24 cellular contexts compared by ENCODE assay signal in the genomic region with DNA sequence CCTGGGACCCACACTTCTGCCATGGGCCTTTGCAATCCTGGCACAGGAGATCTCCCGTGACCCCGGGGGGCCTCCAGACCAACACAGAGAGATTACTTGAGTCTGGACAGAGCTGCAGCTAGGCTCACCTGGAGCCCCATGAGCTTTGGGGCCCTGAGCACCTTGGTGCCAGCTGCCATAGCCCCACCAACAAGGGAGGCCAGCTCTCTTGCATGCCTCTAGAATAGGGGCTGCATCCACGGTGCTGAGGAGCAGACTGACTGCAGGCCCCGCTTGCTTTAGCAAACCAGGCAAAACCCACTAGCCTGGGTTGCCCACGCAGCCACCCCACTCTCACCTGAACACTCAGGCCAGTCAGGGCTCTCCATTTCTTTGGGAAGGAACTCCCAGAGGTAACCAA. TPM values are rescaled to one million over a fixed set of nuclear protein-coding genes. Genes with fewer than 3 reads are reported as not detected.
"Had no signal": no experiment of that assay in that cellular context is flagged by ENCODE, and none has a peak within 500 bp of the region (broad histone marks: within the 10 kb centered on the region; RNA-seq: fewer than 3 reads in every experiment).

No MANE protein-coding gene starts in this region.

- H3K4me1 ChIP-seq: esophagus muscularis mucosa, left ventricle myocardium inferior, stomach had no signal

- H3K36me3 Mint-ChIP-seq: activated CD4-positive, alpha-beta memory T cell treated with anti-CD3 and anti-CD28 coated beads for 36 hours; naive thymus-derived CD4-positive, alpha-beta T cell had no signal

- H3K9me3 ChIP-seq: esophagus muscularis mucosa, thoracic aorta had no signal

- H3K27ac ChIP-seq: brain microvascular endothelial cell, esophagus muscularis mucosa, hepatocyte, left ventricle myocardium inferior, stomach, thoracic aorta had no signal

- H3K27me3 ChIP-seq: brain microvascular endothelial cell, hepatocyte, stomach had no signal

- H3K4me3 Mint-ChIP-seq: activated B cell treated with CpG ODN at 0.5 μM for 24 hours; activated CD4-positive, alpha-beta memory T cell treated with anti-CD3 and anti-CD28 coated beads for 36 hours; activated naive CD8-positive, alpha-beta T cell treated with anti-CD3 and anti-CD28 coated beads, Interleukin-2, amount 50 U/mL, for 24 hours; effector memory CD8-positive, alpha-beta T cell; naive thymus-derived CD4-positive, alpha-beta T cell had no signal

- H3K4me1 Mint-ChIP-seq: activated B cell treated with CpG ODN at 0.5 μM for 24 hours; activated naive CD8-positive, alpha-beta T cell treated with anti-CD3 and anti-CD28 coated beads, Interleukin-2, amount 50 U/mL, for 24 hours; naive thymus-derived CD4-positive, alpha-beta T cell had no signal

- DNase-seq: activated B cell treated with CpG ODN at 0.5 μM for 24 hours; activated CD4-positive, alpha-beta memory T cell treated with anti-CD3 and anti-CD28 coated beads for 36 hours; activated CD4-positive, alpha-beta T cell treated with anti-CD3 and anti-CD28 coated beads for 4 hours; activated naive CD4-positive, alpha-beta T cell treated with anti-CD3 and anti-CD28 coated beads, Interleukin-2, amount 50 U/mL, for 16 hours; activated naive CD8-positive, alpha-beta T cell treated with anti-CD3 and anti-CD28 coated beads, Interleukin-2, amount 50 U/mL, for 24 hours; activated T-cell treated with anti-CD3 and anti-CD28 coated beads, Interleukin-2, amount 50 U/mL, for 48 hours; brain microvascular endothelial cell; effector memory CD8-positive, alpha-beta T cell; glutamatergic neuron; kidney glomerular epithelial cell; left ventricle myocardium inferior; mesenchymal stem cell; naive thymus-derived CD4-positive, alpha-beta T cell; retina; stimulated activated CD4-positive, alpha-beta T cell treated with anti-CD3 and anti-CD28 coated beads, Interleukin-4, amount 100 ng/mL, for 24 hours; stomach had no signal

- ATAC-seq: activated naive CD8-positive, alpha-beta T cell treated with anti-CD3 and anti-CD28 coated beads, Interleukin-2, amount 50 U/mL, for 24 hours; effector memory CD8-positive, alpha-beta T cell; naive thymus-derived CD4-positive, alpha-beta T cell had no signal

- H3K36me3 ChIP-seq: brain microvascular endothelial cell, esophagus muscularis mucosa, left ventricle myocardium inferior, stomach had no signal

- H3K4me3 ChIP-seq: esophagus muscularis mucosa, hepatocyte, left ventricle myocardium inferior, stomach, thoracic aorta had no signal

- H3K27me3 Mint-ChIP-seq: activated B cell treated with CpG ODN at 0.5 μM for 24 hours; activated CD4-positive, alpha-beta memory T cell treated with anti-CD3 and anti-CD28 coated beads for 36 hours; activated naive CD8-positive, alpha-beta T cell treated with anti-CD3 and anti-CD28 coated beads, Interleukin-2, amount 50 U/mL, for 24 hours; effector memory CD8-positive, alpha-beta T cell; progenitor cell of endocrine pancreas had no signal

- H3K27ac Mint-ChIP-seq: activated B cell treated with CpG ODN at 0.5 μM for 24 hours; activated CD4-positive, alpha-beta memory T cell treated with anti-CD3 and anti-CD28 coated beads for 36 hours; activated naive CD8-positive, alpha-beta T cell treated with anti-CD3 and anti-CD28 coated beads, Interleukin-2, amount 50 U/mL, for 24 hours; effector memory CD8-positive, alpha-beta T cell; naive thymus-derived CD4-positive, alpha-beta T cell; progenitor cell of endocrine pancreas had no signal

RNA-seq across cellular contexts. Expression of a gene that starts 3.7 kb away (rescaled TPM):
- total RNA-seq: activated B cell treated with CpG ODN at 0.5 μM for 24 hours; activated CD4-positive, alpha-beta memory T cell treated with anti-CD3 and anti-CD28 coated beads for 36 hours; dermis microvascular lymphatic vessel endothelial cell; esophagus muscularis mucosa; frontal cortex; hepatocyte; left ventricle myocardium inferior; naive thymus-derived CD4-positive, alpha-beta T cell; osteocyte; progenitor cell of endocrine pancreas; stomach; thoracic aorta; ureter had no signal
- polyA plus RNA-seq: hepatocyte; naive thymus-derived CD4-positive, alpha-beta T cell; stomach had no signal

RNA-seq across cellular contexts. Expression of a gene that starts 26.6 kb away (rescaled TPM):
- total RNA-seq: activated B cell treated with CpG ODN at 0.5 μM for 24 hours; activated CD4-positive, alpha-beta memory T cell treated with anti-CD3 and anti-CD28 coated beads for 36 hours; dermis microvascular lymphatic vessel endothelial cell; esophagus muscularis mucosa; frontal cortex; hepatocyte; left ventricle myocardium inferior; naive thymus-derived CD4-positive, alpha-beta T cell; osteocyte; progenitor cell of endocrine pancreas; stomach; thoracic aorta; ureter had no signal
- polyA plus RNA-seq: hepatocyte; naive thymus-derived CD4-positive, alpha-beta T cell; stomach had no signal

RNA-seq across cellular contexts. Expression of a gene that starts 56.5 kb away (rescaled TPM):
- total RNA-seq: activated B cell treated with CpG ODN at 0.5 μM for 24 hours; activated CD4-positive, alpha-beta memory T cell treated with anti-CD3 and anti-CD28 coated beads for 36 hours; dermis microvascular lymphatic vessel endothelial cell; esophagus muscularis mucosa; frontal cortex; hepatocyte; left ventricle myocardium inferior; naive thymus-derived CD4-positive, alpha-beta T cell; osteocyte; progenitor cell of endocrine pancreas; stomach; thoracic aorta; ureter had no signal
- polyA plus RNA-seq: hepatocyte; naive thymus-derived CD4-positive, alpha-beta T cell; stomach had no signal
